1 cellular context compared by ENCODE assay signal in the genomic region with DNA sequence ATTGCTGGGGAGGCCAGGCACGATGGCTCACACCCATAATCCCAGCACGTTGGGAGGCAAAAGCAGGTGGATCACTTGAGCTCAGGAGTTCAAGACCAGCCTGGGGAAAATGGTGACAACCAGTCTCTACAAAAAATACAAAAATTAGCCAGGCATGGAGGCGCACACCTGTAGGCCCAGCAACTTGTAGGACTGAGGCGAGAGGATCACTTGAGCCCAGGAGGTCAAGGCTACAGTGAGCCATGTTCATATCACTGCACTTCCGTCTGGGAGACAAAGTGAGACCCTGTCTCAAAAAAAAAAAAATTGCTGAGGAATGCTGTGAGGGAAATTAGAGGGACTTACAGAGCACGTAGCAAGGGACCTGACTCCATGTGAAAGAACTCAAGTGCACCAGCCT.
TF ChIP-seq lines count a peak whose summit lies in the region.

No MANE protein-coding gene starts in this region.

TF ChIP-seq in GM12878, 131 proteins besides CTCF, POLR2A, EP300 and RAD21:
- TF ChIP-seq RB1 (IDR thresholded peaks at IDR 0.05; ENCODE audit: borderline replicate concordance) (no peak), ZNF384 (IDR thresholded peaks at IDR 0.05; ENCODE audit: borderline replicate concordance, low read depth, low read length) (no peak), KAT2A (conservative IDR thresholded peaks at IDR 0.05; ENCODE audit: control insufficient read depth, low read depth, low read length) (no peak), SMAD1 (IDR thresholded peaks at IDR 0.05; ENCODE audit: low read depth, partially characterized antibody) (no peak), BACH1 (IDR thresholded peaks at IDR 0.05; ENCODE audit: borderline replicate concordance) (no peak), MYC (IDR thresholded peaks at IDR 0.05; ENCODE audit: insufficient read depth, insufficient read length, insufficient replicate concordance, low read length, severe bottlenecking) (no peak), ASH2L (IDR thresholded peaks at IDR 0.05; ENCODE audit: borderline replicate concordance, low read depth) (no peak), LARP7 (IDR thresholded peaks at IDR 0.05) (no peak)
- TF ChIP-seq, protein P1, sequence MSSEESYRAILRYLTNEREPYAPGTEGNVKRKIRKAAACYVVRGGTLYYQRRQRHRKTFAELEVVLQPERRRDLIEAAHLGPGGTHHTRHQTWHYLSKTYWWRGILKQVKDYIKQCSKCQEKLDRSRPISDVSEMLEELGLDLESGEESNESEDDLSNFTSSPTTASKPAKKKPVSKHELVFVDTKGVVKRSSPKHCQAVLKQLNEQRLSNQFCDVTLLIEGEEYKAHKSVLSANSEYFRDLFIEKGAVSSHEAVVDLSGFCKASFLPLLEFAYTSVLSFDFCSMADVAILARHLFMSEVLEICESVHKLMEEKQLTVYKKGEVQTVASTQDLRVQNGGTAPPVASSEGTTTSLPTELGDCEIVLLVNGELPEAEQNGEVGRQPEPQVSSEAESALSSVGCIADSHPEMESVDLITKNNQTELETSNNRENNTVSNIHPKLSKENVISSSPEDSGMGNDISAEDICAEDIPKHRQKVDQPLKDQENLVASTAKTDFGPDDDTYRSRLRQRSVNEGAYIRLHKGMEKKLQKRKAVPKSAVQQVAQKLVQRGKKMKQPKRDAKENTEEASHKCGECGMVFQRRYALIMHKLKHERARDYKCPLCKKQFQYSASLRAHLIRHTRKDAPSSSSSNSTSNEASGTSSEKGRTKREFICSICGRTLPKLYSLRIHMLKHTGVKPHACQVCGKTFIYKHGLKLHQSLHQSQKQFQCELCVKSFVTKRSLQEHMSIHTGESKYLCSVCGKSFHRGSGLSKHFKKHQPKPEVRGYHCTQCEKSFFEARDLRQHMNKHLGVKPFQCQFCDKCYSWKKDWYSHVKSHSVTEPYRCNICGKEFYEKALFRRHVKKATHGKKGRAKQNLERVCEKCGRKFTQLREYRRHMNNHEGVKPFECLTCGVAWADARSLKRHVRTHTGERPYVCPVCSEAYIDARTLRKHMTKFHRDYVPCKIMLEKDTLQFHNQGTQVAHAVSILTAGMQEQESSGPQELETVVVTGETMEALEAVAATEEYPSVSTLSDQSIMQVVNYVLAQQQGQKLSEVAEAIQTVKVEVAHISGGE (CRISPR knock-in tag; IDR thresholded peaks at IDR 0.05), result no peak
- TF ChIP-seq, protein P2, sequence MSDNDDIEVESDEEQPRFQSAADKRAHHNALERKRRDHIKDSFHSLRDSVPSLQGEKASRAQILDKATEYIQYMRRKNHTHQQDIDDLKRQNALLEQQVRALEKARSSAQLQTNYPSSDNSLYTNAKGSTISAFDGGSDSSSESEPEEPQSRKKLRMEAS (IDR thresholded peaks at IDR 0.05; ENCODE audit: low read depth, low read length), result no peak
- TF ChIP-seq, protein P3, sequence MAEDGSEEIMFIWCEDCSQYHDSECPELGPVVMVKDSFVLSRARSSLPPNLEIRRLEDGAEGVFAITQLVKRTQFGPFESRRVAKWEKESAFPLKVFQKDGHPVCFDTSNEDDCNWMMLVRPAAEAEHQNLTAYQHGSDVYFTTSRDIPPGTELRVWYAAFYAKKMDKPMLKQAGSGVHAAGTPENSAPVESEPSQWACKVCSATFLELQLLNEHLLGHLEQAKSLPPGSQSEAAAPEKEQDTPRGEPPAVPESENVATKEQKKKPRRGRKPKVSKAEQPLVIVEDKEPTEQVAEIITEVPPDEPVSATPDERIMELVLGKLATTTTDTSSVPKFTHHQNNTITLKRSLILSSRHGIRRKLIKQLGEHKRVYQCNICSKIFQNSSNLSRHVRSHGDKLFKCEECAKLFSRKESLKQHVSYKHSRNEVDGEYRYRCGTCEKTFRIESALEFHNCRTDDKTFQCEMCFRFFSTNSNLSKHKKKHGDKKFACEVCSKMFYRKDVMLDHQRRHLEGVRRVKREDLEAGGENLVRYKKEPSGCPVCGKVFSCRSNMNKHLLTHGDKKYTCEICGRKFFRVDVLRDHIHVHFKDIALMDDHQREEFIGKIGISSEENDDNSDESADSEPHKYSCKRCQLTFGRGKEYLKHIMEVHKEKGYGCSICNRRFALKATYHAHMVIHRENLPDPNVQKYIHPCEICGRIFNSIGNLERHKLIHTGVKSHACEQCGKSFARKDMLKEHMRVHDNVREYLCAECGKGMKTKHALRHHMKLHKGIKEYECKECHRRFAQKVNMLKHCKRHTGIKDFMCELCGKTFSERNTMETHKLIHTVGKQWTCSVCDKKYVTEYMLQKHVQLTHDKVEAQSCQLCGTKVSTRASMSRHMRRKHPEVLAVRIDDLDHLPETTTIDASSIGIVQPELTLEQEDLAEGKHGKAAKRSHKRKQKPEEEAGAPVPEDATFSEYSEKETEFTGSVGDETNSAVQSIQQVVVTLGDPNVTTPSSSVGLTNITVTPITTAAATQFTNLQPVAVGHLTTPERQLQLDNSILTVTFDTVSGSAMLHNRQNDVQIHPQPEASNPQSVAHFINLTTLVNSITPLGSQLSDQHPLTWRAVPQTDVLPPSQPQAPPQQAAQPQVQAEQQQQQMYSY (CRISPR knock-in tag; IDR thresholded peaks at IDR 0.05), result no peak
- TF ChIP-seq, protein P4, sequence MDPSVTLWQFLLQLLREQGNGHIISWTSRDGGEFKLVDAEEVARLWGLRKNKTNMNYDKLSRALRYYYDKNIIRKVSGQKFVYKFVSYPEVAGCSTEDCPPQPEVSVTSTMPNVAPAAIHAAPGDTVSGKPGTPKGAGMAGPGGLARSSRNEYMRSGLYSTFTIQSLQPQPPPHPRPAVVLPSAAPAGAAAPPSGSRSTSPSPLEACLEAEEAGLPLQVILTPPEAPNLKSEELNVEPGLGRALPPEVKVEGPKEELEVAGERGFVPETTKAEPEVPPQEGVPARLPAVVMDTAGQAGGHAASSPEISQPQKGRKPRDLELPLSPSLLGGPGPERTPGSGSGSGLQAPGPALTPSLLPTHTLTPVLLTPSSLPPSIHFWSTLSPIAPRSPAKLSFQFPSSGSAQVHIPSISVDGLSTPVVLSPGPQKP (IDR thresholded peaks at IDR 0.05; ENCODE audit: low read depth, low read length), result no peak
